Comparison of ENCODE assay signal across 13 cellular contexts in the genomic region with DNA sequence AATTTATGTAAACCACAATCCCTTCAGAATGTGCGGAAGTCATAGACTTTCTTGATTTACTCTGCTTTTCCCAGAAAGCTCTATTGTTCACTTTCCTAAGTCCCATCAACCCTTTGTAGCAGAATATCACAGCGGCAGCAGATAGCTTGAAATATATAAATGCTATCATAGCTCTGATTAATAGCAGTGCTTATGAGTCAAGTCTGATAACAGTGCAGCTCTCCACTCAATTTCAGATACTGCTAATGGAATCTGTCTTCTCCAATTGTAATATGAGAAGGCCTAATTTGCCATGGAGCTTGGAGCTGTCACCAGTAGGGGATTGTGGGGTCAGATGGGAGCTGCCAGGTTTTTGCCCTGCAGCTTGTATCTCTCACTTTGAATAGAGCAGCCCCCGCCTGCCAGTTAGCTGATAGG. TPM values are rescaled to one million over a fixed set of nuclear protein-coding genes. Genes with fewer than 3 reads are reported as not detected.
DNase-seq lines count a peak whose midpoint lies in the region; ATAC-seq and TF ChIP-seq lines count a peak whose summit lies in the region.
"Had no signal": no experiment of that assay in that cellular context is flagged by ENCODE, and none has a peak within 500 bp of the region (broad histone marks: within the 10 kb centered on the region; RNA-seq: fewer than 3 reads in every experiment).

No MANE protein-coding gene starts in this region.

- H3K27ac ChIP-seq in right atrium auricular region (no peak overlapping the region), heart right ventricle (no peak overlapping the region)
- H3K27ac ChIP-seq: brain microvascular endothelial cell had no signal

- no peaks in the 10 kb centered on the region for H3K9me3 Mint-ChIP-seq in type B pancreatic cell
- H3K9me3 Mint-ChIP-seq in activated naive CD8-positive, alpha-beta T cell treated with anti-CD3 and anti-CD28 coated beads, Interleukin-2, amount 50 U/mL, for 24 hours = no peaks in the 10 kb centered on the region
- H3K9me3 Mint-ChIP-seq: naive thymus-derived CD8-positive, alpha-beta T cell had no signal

- H3K27me3 ChIP-seq in right atrium auricular region (no peaks in the 10 kb centered on the region), heart right ventricle (no peaks in the 10 kb centered on the region)
- H3K27me3 ChIP-seq: brain microvascular endothelial cell had no signal

- H3K27ac Mint-ChIP-seq in type B pancreatic cell = no peak overlapping the region
- H3K27ac Mint-ChIP-seq in activated naive CD8-positive, alpha-beta T cell treated with anti-CD3 and anti-CD28 coated beads, Interleukin-2, amount 50 U/mL, for 24 hours = no peak overlapping the region
- H3K27ac Mint-ChIP-seq: naive thymus-derived CD8-positive, alpha-beta T cell had no signal

- H3K4me1 ChIP-seq in right atrium auricular region (peaks cover 0 to 9% of the 10 kb centered on the region in 2 donors), heart right ventricle (peaks cover 0 to 11% (median 0%) of the 10 kb centered on the region in 9 donors)

- 58 to 72% methylated on average over 3 of the region's 3 CpGs for WGBS in heart right ventricle, 2 donors

- no peaks in the 10 kb centered on the region for H3K4me1 Mint-ChIP-seq in type B pancreatic cell (ENCODE audit: unreplicated experiment)
- no peaks in the 10 kb centered on the region for H3K4me1 Mint-ChIP-seq in activated naive CD8-positive, alpha-beta T cell treated with anti-CD3 and anti-CD28 coated beads, Interleukin-2, amount 50 U/mL, for 24 hours

- no peak for TF ChIP-seq CTCF in right atrium auricular region (IDR thresholded peaks at IDR 0.05)
- TF ChIP-seq CTCF in heart right ventricle (IDR thresholded peaks at IDR 0.05) = no peak
- TF ChIP-seq CTCF in type B pancreatic cell (conservative IDR thresholded peaks at IDR 0.05) = peak; percentile 42

- H3K36me3 Mint-ChIP-seq in type B pancreatic cell = peaks cover 3% of the 10 kb centered on the region
- H3K36me3 Mint-ChIP-seq in activated naive CD8-positive, alpha-beta T cell treated with anti-CD3 and anti-CD28 coated beads, Interleukin-2, amount 50 U/mL, for 24 hours (ENCODE audit: low read depth) = peaks cover 19% of the 10 kb centered on the region

- ATAC-seq in Right ventricle myocardium superior (ENCODE audit: poor library complexity) (peak; percentile 89), heart right ventricle (peak in 5 of 8 donors; percentile 55 to 90 (median 79))
- ATAC-seq in activated naive CD8-positive, alpha-beta T cell treated with anti-CD3 and anti-CD28 coated beads, Interleukin-2, amount 50 U/mL, for 24 hours = no peak
- ATAC-seq: naive thymus-derived CD8-positive, alpha-beta T cell had no signal

- DNase-seq in Right ventricle myocardium superior = peak; percentile 40
- DNase-seq in right atrium auricular region (ENCODE audit: low spot score) = no peak
- DNase-seq in NCI-H82 (lab: John Stamatoyannopoulos, UW) = peak; percentile 100
- DNase-seq in heart right ventricle = peak; percentile 4 to 9
- DNase-seq in type B pancreatic cell (ENCODE audit: extremely low spot score, unreplicated experiment) = no peak
- DNase-seq in GF-D8 (lab: John Stamatoyannopoulos, UW) = no peak
- no peak for DNase-seq in activated naive CD8-positive, alpha-beta T cell treated with anti-CD3 and anti-CD28 coated beads, Interleukin-2, amount 50 U/mL, for 24 hours
- DNase-seq in T-helper 1 cell = no peak
- DNase-seq: activated CD8-positive, alpha-beta memory T cell treated with anti-CD3 and anti-CD28 coated beads, Interleukin-2, amount 50 U/mL, for 48 hours; activated naive CD4-positive, alpha-beta T cell treated with Interleukin-2 at 50 U/mL for 16 hours; brain microvascular endothelial cell; naive thymus-derived CD8-positive, alpha-beta T cell; T-helper 2 cell had no signal

- no peak overlapping the region for H3K4me3 ChIP-seq in right atrium auricular region
- H3K4me3 ChIP-seq in heart right ventricle = no peak overlapping the region

- H3K4me3 Mint-ChIP-seq in type B pancreatic cell = no peak overlapping the region
- no peak overlapping the region for H3K4me3 Mint-ChIP-seq in activated naive CD8-positive, alpha-beta T cell treated with anti-CD3 and anti-CD28 coated beads, Interleukin-2, amount 50 U/mL, for 24 hours
- H3K4me3 Mint-ChIP-seq: naive thymus-derived CD8-positive, alpha-beta T cell had no signal

- intact Hi-C loops in Right ventricle myocardium superior (cut with DNase I) (no loop called here), heart right ventricle (cut with DNase I) (no loop called here)

- H3K9me3 ChIP-seq in right atrium auricular region = no peaks in the 10 kb centered on the region
- H3K9me3 ChIP-seq in heart right ventricle = no peaks in the 10 kb centered on the region

- H3K27me3 Mint-ChIP-seq in type B pancreatic cell = no peaks in the 10 kb centered on the region
- H3K27me3 Mint-ChIP-seq in activated naive CD8-positive, alpha-beta T cell treated with anti-CD3 and anti-CD28 coated beads, Interleukin-2, amount 50 U/mL, for 24 hours = no peaks in the 10 kb centered on the region
- H3K27me3 Mint-ChIP-seq: naive thymus-derived CD8-positive, alpha-beta T cell had no signal

- H3K36me3 ChIP-seq in right atrium auricular region = peaks cover 11% of the 10 kb centered on the region
- H3K36me3 ChIP-seq in heart right ventricle = peaks cover 0 to 82% (median 5%) of the 10 kb centered on the region in 9 donors

RNA-seq across cellular contexts. Expression of a gene that starts 10.9 kb away (rescaled TPM):
- total RNA-seq in Right ventricle myocardium superior (5.0 TPM), right atrium auricular region (1 to 10 TPM; 5.5 to 7.0 TPM), heart right ventricle (10 to 100 TPM in 1 of 10 donors, 1 to 10 TPM in 9; 4.7 to 10.1 (median 5.2) TPM), type B pancreatic cell (ENCODE audit: low replicate concordance) (26.1 and 30.0 TPM in 2 replicates)
- polyA plus RNA-seq in heart right ventricle = 1 to 10 TPM; 2.5 to 8.6 TPM

Comparison
In these comparisons a context has a peak if more than half of its experiments do, and no peak if none do; other contexts are left out.
1. DNase-seq: peak in Right ventricle myocardium superior (single experiment), NCI-H82 (single experiment) and heart right ventricle (2 of 2); none in right atrium auricular region (single experiment), type B pancreatic cell (single experiment), GF-D8 (single experiment), activated naive CD8-positive, alpha-beta T cell treated with anti-CD3 and anti-CD28 coated beads, Interleukin-2, amount 50 U/mL, for 24 hours (single experiment) and T-helper 1 cell (0 of 5).